21 cellular contexts compared by ENCODE assay signal in genomic region chr22:26860233-26860765, GRCh38.
"Had no signal": no experiment of that assay in that cellular context is flagged by ENCODE, and none has a peak within 500 bp of the region (broad histone marks: within the 10 kb centered on the region; RNA-seq: fewer than 3 reads in every experiment).

No MANE protein-coding gene starts in this region.

- ATAC-seq: heart right ventricle; left cardiac atrium; left lung; naive thymus-derived CD4-positive, alpha-beta T cell; psoas muscle; right cardiac atrium; stimulated activated naive B cell treated with anti-CD40 and anti-IgM and Interleukin-4, amounts not matched to agents 10 μg/mL and 1 μg/mL and 100 μg/mL, for 72 hours; upper lobe of right lung had no signal

- DNase-seq: colonic mucosa; effector memory CD4-positive, alpha-beta T cell; esophagus squamous epithelium; foreskin melanocyte; glutamatergic neuron; heart right ventricle; hippocampal formation; left cardiac atrium; left lung; mesendoderm; midbrain; naive thymus-derived CD4-positive, alpha-beta T cell; posterior cingulate gyrus; psoas muscle; right cardiac atrium; spleen; stimulated activated CD4-positive, alpha-beta T cell treated with anti-CD3 and anti-CD28 coated beads, Interleukin-4, amount 100 ng/mL, for 4 hours; stimulated activated naive B cell treated with anti-CD40 and anti-IgM and Interleukin-4, amounts not matched to agents 10 μg/mL and 1 μg/mL and 100 μg/mL, for 72 hours; transverse colon; upper lobe of right lung; uterus had no signal
